In the genomic region with DNA sequence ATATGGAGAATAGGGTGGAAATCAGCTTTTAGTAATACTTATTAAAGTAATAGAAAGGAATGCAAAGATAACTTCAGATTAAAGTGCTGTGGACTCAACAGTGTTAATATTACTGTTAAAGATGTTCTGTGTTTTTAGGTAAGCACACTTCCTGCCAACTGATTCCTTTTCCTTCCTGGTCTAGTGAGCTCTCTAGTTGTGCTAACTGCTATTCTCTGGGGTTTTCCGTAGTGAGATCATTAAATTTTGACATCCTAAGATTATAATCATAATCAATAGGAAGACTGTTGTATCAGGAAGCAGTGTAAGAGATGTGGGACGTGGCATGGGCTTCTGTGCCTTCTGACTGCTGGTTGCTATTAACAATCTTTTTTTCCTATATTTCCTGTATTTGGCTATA, we compare ENCODE assay signal across 8 cellular contexts. TPM values are rescaled to one million over a fixed set of nuclear protein-coding genes. Genes with fewer than 3 reads are reported as not detected.
DNase-seq lines count a peak whose midpoint lies in the region; ATAC-seq and TF ChIP-seq lines count a peak whose summit lies in the region.

No MANE protein-coding gene starts in this region.

- H3K4me3 ChIP-seq in left ventricle myocardium inferior = peak overlapping the region; percentile 98
- peak overlapping the region; percentile 94 for H3K4me3 ChIP-seq in iPS-18a (ENCODE audit: low read length)

- H3K27me3 Mint-ChIP-seq in activated B cell treated with CpG ODN at 0.5 μM for 24 hours = no peaks in the 10 kb centered on the region
- H3K27me3 Mint-ChIP-seq in type B pancreatic cell = no peaks in the 10 kb centered on the region

- H3K36me3 ChIP-seq in left ventricle myocardium inferior (no peaks in the 10 kb centered on the region), iPS-18a (ENCODE audit: control insufficient read depth, low read depth, low read length) (no peaks in the 10 kb centered on the region)

- H3K9me3 Mint-ChIP-seq in activated B cell treated with CpG ODN at 0.5 μM for 24 hours (no peaks in the 10 kb centered on the region), type B pancreatic cell (no peaks in the 10 kb centered on the region)

- H3K9ac ChIP-seq in iPS-18a (ENCODE audit: low read length) = no peak overlapping the region

- H3K9me3 ChIP-seq in left ventricle myocardium inferior (replicated peaks) = no peaks in the 10 kb centered on the region
- no peaks in the 10 kb centered on the region for H3K9me3 ChIP-seq in iPS-18a (ENCODE audit: control insufficient read depth, low read depth, low read length)

- H3K27ac ChIP-seq in left ventricle myocardium inferior (replicated peaks) (no peak overlapping the region), iPS-18a (ENCODE audit: low read length) (no peak overlapping the region)

- TF ChIP-seq CTCF in left ventricle myocardium inferior (IDR thresholded peaks at IDR 0.05; ENCODE audit: borderline replicate concordance) (no peak), activated B cell treated with CpG ODN at 0.5 μM for 24 hours (IDR thresholded peaks at IDR 0.05) (no peak), type B pancreatic cell (conservative IDR thresholded peaks at IDR 0.05) (no peak)

- H3K27me3 ChIP-seq in left ventricle myocardium inferior (ENCODE audit: low read depth) (no peaks in the 10 kb centered on the region), iPS-18a (ENCODE audit: control insufficient read depth, insufficient read depth, low read length) (no peaks in the 10 kb centered on the region)

- CTCF ChIA-PET in activated B cell treated with CpG ODN at 0.5 μM for 24 hours (lab: Charles Lee) = no interaction called here

- H3K4me3 Mint-ChIP-seq in activated B cell treated with CpG ODN at 0.5 μM for 24 hours (peak overlapping the region; percentile 67), type B pancreatic cell (peak overlapping the region; percentile 79)

- ATAC-seq in activated B cell treated with CpG ODN at 0.5 μM for 24 hours (ENCODE audit: low read depth) (no peak), HG03196 (IDR thresholded peaks at IDR 0.05; ENCODE audit: unreplicated experiment) (no peak)

- POLR2A ChIA-PET in activated B cell treated with CpG ODN at 0.5 μM for 24 hours (lab: Charles Lee) = no interaction called here

- H3K4me1 Mint-ChIP-seq in activated B cell treated with CpG ODN at 0.5 μM for 24 hours (peaks cover 41% of the 10 kb centered on the region), type B pancreatic cell (ENCODE audit: unreplicated experiment) (peaks cover 26% of the 10 kb centered on the region)

- DNase-seq in left ventricle myocardium inferior (no peak), cardiac septum (ENCODE audit: low spot score) (no peak), activated B cell treated with CpG ODN at 0.5 μM for 24 hours (no peak), type B pancreatic cell (ENCODE audit: extremely low spot score, unreplicated experiment) (no peak), NCI-H1694 (lab: John Stamatoyannopoulos, UW) (no peak), NCI-H748 treated with DMSO at 0.1 percent for 48 hours (lab: John Stamatoyannopoulos, UW) (no peak)

- intact Hi-C loops in left ventricle myocardium inferior (cut with micrococcal nuclease) (no loop called here), cardiac septum (cut with DNase I) (no loop called here), activated B cell treated with CpG ODN at 0.5 μM for 24 hours (cut with micrococcal nuclease) (loop anchor here (5.0 kb wide), 1 partner anchor 173 kb away; a partner anchor contains a TSS)

- peak overlapping the region; percentile 88 for H3K27ac Mint-ChIP-seq in activated B cell treated with CpG ODN at 0.5 μM for 24 hours
- peak overlapping the region; percentile 6 for H3K27ac Mint-ChIP-seq in type B pancreatic cell

- H3K4me1 ChIP-seq in left ventricle myocardium inferior (peaks cover 49% of the 10 kb centered on the region), iPS-18a (ENCODE audit: control insufficient read depth, low read depth, low read length) (no peaks in the 10 kb centered on the region)

- H3K36me3 Mint-ChIP-seq in activated B cell treated with CpG ODN at 0.5 μM for 24 hours (ENCODE audit: low read depth) (peaks cover 10% of the 10 kb centered on the region), type B pancreatic cell (peaks cover 4% of the 10 kb centered on the region)

RNA-seq across cellular contexts. Expression of a gene that starts 1.2 kb away (rescaled TPM):
- total RNA-seq in left ventricle myocardium inferior (0.80 TPM), cardiac septum (1.0 TPM), activated B cell treated with CpG ODN at 0.5 μM for 24 hours (0.54 and 1.0 TPM in 2 replicates), type B pancreatic cell (ENCODE audit: low replicate concordance) (1.1 and 1.3 TPM in 2 replicates)

RNA-seq across cellular contexts. Expression of a gene that starts 1.6 kb away (rescaled TPM):
- 6.1 TPM for total RNA-seq in left ventricle myocardium inferior
- total RNA-seq in cardiac septum = 9.1 TPM
- total RNA-seq in activated B cell treated with CpG ODN at 0.5 μM for 24 hours = 10.7 and 11.1 TPM in 2 replicates
- 13.6 and 14.1 TPM in 2 replicates for total RNA-seq in type B pancreatic cell (ENCODE audit: low replicate concordance)
